ENCODE assay signal across 27 cellular contexts in the genomic region with DNA sequence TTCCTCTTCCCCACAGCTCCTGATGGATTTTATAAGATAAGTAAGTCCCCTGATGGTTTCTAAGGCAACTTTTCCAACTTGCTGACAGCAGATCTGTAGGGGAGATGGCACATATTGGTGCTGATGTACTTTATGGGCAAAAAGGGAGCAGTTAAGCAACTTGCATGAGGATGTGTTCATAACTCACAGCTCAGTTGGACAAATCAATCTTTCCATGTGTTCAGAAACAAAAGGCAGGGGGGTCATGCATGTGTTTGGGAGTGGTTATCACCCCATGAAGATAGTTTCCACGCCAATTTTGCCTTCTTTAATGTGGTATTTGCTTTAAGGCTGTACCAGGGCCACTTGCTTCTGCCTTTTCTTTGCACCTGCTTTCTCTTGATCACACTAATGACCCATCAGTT. TPM values are rescaled to one million over a fixed set of nuclear protein-coding genes. Genes with fewer than 3 reads are reported as not detected.
DNase-seq lines count a peak whose midpoint lies in the region; ATAC-seq and TF ChIP-seq lines count a peak whose summit lies in the region.
"Had no signal": no experiment of that assay in that cellular context is flagged by ENCODE, and none has a peak within 500 bp of the region (broad histone marks: within the 10 kb centered on the region; RNA-seq: fewer than 3 reads in every experiment).

No MANE protein-coding gene starts in this region.

- H3K4me3 ChIP-seq in left ventricle myocardium inferior (peak overlapping the region; percentile 75), right cardiac atrium (ENCODE audit: low read length) (no peak overlapping the region), OCI-LY1 (ENCODE audit: low read depth, low read length, poor library complexity, severe bottlenecking) (peak overlapping the region; percentile 34)
- H3K4me3 ChIP-seq: cardiac muscle cell, colonic mucosa, lung, transverse colon had no signal

- intact Hi-C loops in left ventricle myocardium inferior (cut with micrococcal nuclease) (no loop called here), right cardiac atrium (cut with DNase I) (no loop called here)

- DNase-seq in left ventricle myocardium inferior (no peak), right cardiac atrium (no peak), immature natural killer cell (peak in 2 of 3 donors; percentile 3 to 7), COLO829 (ENCODE audit: low spot score) (no peak), HT-29 (ENCODE audit: low spot score) (no peak)
- DNase-seq: ACHN; activated naive CD8-positive, alpha-beta T cell treated with anti-CD3 and anti-CD28 coated beads for 36 hours; activated T-cell treated with anti-CD3 and anti-CD28 coated beads for 4 hours; aorta; C1 segment of cervical spinal cord; Caco-2; colonic mucosa; effector memory CD4-positive, alpha-beta T cell; glutamatergic neuron; GOT3; NCI-H1092 treated with DMSO at 0.1 percent for 48 hours; NCI-H187 treated with DMSO at 0.1 percent for 48 hours; NCI-H69; T-helper 2 cell; transverse colon had no signal

- H3K9ac ChIP-seq in OCI-LY1 (ENCODE audit: low read length), result peak overlapping the region; percentile 67

- no peaks in the 10 kb centered on the region for H3K9me2 ChIP-seq in OCI-LY1 (ENCODE audit: low read depth, low read length)

- H3K27me3 ChIP-seq in left ventricle myocardium inferior (ENCODE audit: low read depth) (peaks cover 28% of the 10 kb centered on the region), right cardiac atrium (ENCODE audit: control insufficient read depth, insufficient read depth) (peaks cover 3% of the 10 kb centered on the region), OCI-LY1 (ENCODE audit: insufficient read depth, low read length) (no peaks in the 10 kb centered on the region)
- H3K27me3 ChIP-seq: cardiac muscle cell had no signal

- no peaks in the 10 kb centered on the region for H3K36me3 Mint-ChIP-seq in immature natural killer cell
- no peaks in the 10 kb centered on the region for H3K36me3 Mint-ChIP-seq in stimulated activated naive CD8-positive, alpha-beta T cell treated with anti-CD3 and anti-CD28 coated beads, Interleukin-15, Interleukin-2, amounts not matched to agents 100 ng/mL and 50 ng/mL, for 24 hours (ENCODE audit: low read depth)
- H3K36me3 Mint-ChIP-seq: activated naive CD8-positive, alpha-beta T cell treated with anti-CD3 and anti-CD28 coated beads for 36 hours had no signal

- H3K4me1 ChIP-seq in left ventricle myocardium inferior (peaks cover 63% of the 10 kb centered on the region), right cardiac atrium (ENCODE audit: control insufficient read depth, insufficient read depth, low read length) (peaks cover 2% of the 10 kb centered on the region), OCI-LY1 (ENCODE audit: insufficient read depth, low read length, severe bottlenecking) (peaks cover 94% of the 10 kb centered on the region)
- H3K4me1 ChIP-seq: Caco-2, colonic mucosa, transverse colon had no signal

- no peak overlapping the region for H3K4me3 Mint-ChIP-seq in immature natural killer cell
- H3K4me3 Mint-ChIP-seq in stimulated activated naive CD8-positive, alpha-beta T cell treated with anti-CD3 and anti-CD28 coated beads, Interleukin-15, Interleukin-2, amounts not matched to agents 100 ng/mL and 50 ng/mL, for 24 hours, result no peak overlapping the region
- H3K4me3 Mint-ChIP-seq: activated naive CD8-positive, alpha-beta T cell treated with anti-CD3 and anti-CD28 coated beads for 36 hours had no signal

- H3K36me3 ChIP-seq in left ventricle myocardium inferior (no peaks in the 10 kb centered on the region), OCI-LY1 (ENCODE audit: insufficient read depth, low read length) (no peaks in the 10 kb centered on the region)
- H3K36me3 ChIP-seq: cardiac muscle cell, colonic mucosa, neutrophil, transverse colon had no signal

- WGBS in right cardiac atrium, result 54% methylated on average over 1 of the region's 1 CpG

- peak overlapping the region; percentile 90 for H3K27ac ChIP-seq in left ventricle myocardium inferior (replicated peaks)
- no peak overlapping the region for H3K27ac ChIP-seq in right cardiac atrium (ENCODE audit: low read length)
- H3K27ac ChIP-seq in OCI-LY1 (ENCODE audit: low read depth, low read length, poor library complexity, severe bottlenecking), result peak overlapping the region; percentile 98
- H3K27ac ChIP-seq: cardiac muscle cell, colonic mucosa, neutrophil had no signal

- peak overlapping the region; percentile 64 for H3K4me2 ChIP-seq in OCI-LY1 (ENCODE audit: low read length)

- peaks cover 7 to 13% of the 10 kb centered on the region in 2 donors for H3K4me1 Mint-ChIP-seq in immature natural killer cell
- peaks cover 39% of the 10 kb centered on the region for H3K4me1 Mint-ChIP-seq in stimulated activated naive CD8-positive, alpha-beta T cell treated with anti-CD3 and anti-CD28 coated beads, Interleukin-15, Interleukin-2, amounts not matched to agents 100 ng/mL and 50 ng/mL, for 24 hours (ENCODE audit: low read depth)

- peaks cover 7% of the 10 kb centered on the region; the same call in 1 of the 2 replicates for H3F3A ChIP-seq in OCI-LY1 (ENCODE audit: insufficient read depth, low read length)

- H3K27ac Mint-ChIP-seq in immature natural killer cell, result no peak overlapping the region
- H3K27ac Mint-ChIP-seq in stimulated activated naive CD8-positive, alpha-beta T cell treated with anti-CD3 and anti-CD28 coated beads, Interleukin-15, Interleukin-2, amounts not matched to agents 100 ng/mL and 50 ng/mL, for 24 hours, result peak overlapping the region; percentile 12
- H3K27ac Mint-ChIP-seq: activated naive CD8-positive, alpha-beta T cell treated with anti-CD3 and anti-CD28 coated beads for 36 hours; progenitor cell of endocrine pancreas had no signal

- 0 out of 2 replicates have a peak, but pooled peaks cover 3% of the 10 kb centered on the region for H3K79me2 ChIP-seq in OCI-LY1 (ENCODE audit: insufficient read depth, low read length)

- TF ChIP-seq CTCF in left ventricle myocardium inferior (IDR thresholded peaks at IDR 0.05; ENCODE audit: borderline replicate concordance) (no peak), OCI-LY1 (IDR thresholded peaks at IDR 0.05; ENCODE audit: low read length) (no peak)

- H4K20me1 ChIP-seq in OCI-LY1 (ENCODE audit: insufficient read depth, low read length), result no peaks in the 10 kb centered on the region

- peaks cover 6 to 16% (median 15%) of the 10 kb centered on the region in 3 donors for H3K27me3 Mint-ChIP-seq in immature natural killer cell (ENCODE audit: low read depth in 3 of 3)
- H3K27me3 Mint-ChIP-seq in stimulated activated naive CD8-positive, alpha-beta T cell treated with anti-CD3 and anti-CD28 coated beads, Interleukin-15, Interleukin-2, amounts not matched to agents 100 ng/mL and 50 ng/mL, for 24 hours, result peaks cover 60% of the 10 kb centered on the region

- no peak overlapping the region for H2AFZ ChIP-seq in OCI-LY1 (ENCODE audit: low read length)

- ATAC-seq in right cardiac atrium (no peak), HG02588 (IDR thresholded peaks at IDR 0.05; ENCODE audit: unreplicated experiment) (no peak)

- H3K9me3 ChIP-seq in left ventricle myocardium inferior (replicated peaks) (no peaks in the 10 kb centered on the region), right cardiac atrium (ENCODE audit: control insufficient read depth, low read length) (no peaks in the 10 kb centered on the region), OCI-LY1 (ENCODE audit: low read length) (no peaks in the 10 kb centered on the region)
- H3K9me3 ChIP-seq: Caco-2, colonic mucosa, neutrophil, transverse colon had no signal

- no peaks in the 10 kb centered on the region for H3K9me3 Mint-ChIP-seq in immature natural killer cell
- H3K9me3 Mint-ChIP-seq in stimulated activated naive CD8-positive, alpha-beta T cell treated with anti-CD3 and anti-CD28 coated beads, Interleukin-15, Interleukin-2, amounts not matched to agents 100 ng/mL and 50 ng/mL, for 24 hours, result no peaks in the 10 kb centered on the region
- H3K9me3 Mint-ChIP-seq: activated naive CD8-positive, alpha-beta T cell treated with anti-CD3 and anti-CD28 coated beads for 36 hours had no signal

RNA-seq across cellular contexts. Expression of gene RBM20, which starts 6.1 kb away (rescaled TPM):
- total RNA-seq in left ventricle myocardium inferior (101 TPM), right cardiac atrium (10 to 100 TPM; 51.5 to 92.0 (median 74.2) TPM)
- polyA plus RNA-seq in right cardiac atrium (34.3 TPM), immature natural killer cell (not detected)
- 0.13 TPM in 1 of 2 replicates, not detected in the other for total RNA-seq in HT-29 (2014; rRNA removed; shearing (Covaris generic))

Comparison
In these comparisons a context has a peak if more than half of its experiments do, and no peak if none do; other contexts are left out.
1. DNase-seq: peak in immature natural killer cell (2 of 3); none in left ventricle myocardium inferior (single experiment), right cardiac atrium (0 of 3), COLO829 (single experiment) and HT-29 (single experiment).
2. RNA of gene RBM20, which starts 6.1 kb away (total RNA-seq): 101 TPM in left ventricle myocardium inferior (single experiment) and 51.5 to 92.0 TPM in right cardiac atrium; 0.13 TPM in HT-29; every median in the first group is over 10 times any median in the second.